In genomic region chr6:138088307-138088744, GRCh38 we compare ENCODE assay signal across 1 cellular context.
TF ChIP-seq lines count a peak whose summit lies in the region.

No MANE protein-coding gene starts in this region.

TF ChIP-seq in GM23338, 12 proteins besides CTCF, POLR2A, EP300 and RAD21 (continued from another document):
- TF ChIP-seq ZNF462 (CRISPR knock-in tag; IDR thresholded peaks at IDR 0.05), result no peak
- TF ChIP-seq ZNF114 (CRISPR knock-in tag; IDR thresholded peaks at IDR 0.05), result no peak
- TF ChIP-seq STAT1 (IDR thresholded peaks at IDR 0.05; ENCODE audit: unreplicated experiment), result no peak
